8 cellular contexts compared by ENCODE assay signal in genomic region chr12:106138279-106138645, GRCh38. TPM values are rescaled to one million over a fixed set of nuclear protein-coding genes. Genes with fewer than 3 reads are reported as not detected.
A peak's percentile ranks its signal among the peaks of the same experiment; 100 is the strongest.
DNase-seq lines count a peak whose midpoint lies in the region; ATAC-seq and TF ChIP-seq lines count a peak whose summit lies in the region.

No MANE protein-coding gene starts in this region.

- TF ChIP-seq CTCF in BE2C (IDR thresholded peaks at IDR 0.05; ENCODE audit: low read depth, low read length) = no peak
- TF ChIP-seq CTCF in coronary artery (IDR thresholded peaks at IDR 0.05) = no peak

- H3K27ac ChIP-seq in coronary artery (peak overlapping the region; percentile 97 to 98), muscle layer of duodenum (ENCODE audit: low read length) (no peak overlapping the region)

- DNase-seq in BE2C = peak; percentile 12
- no peak for DNase-seq in MG63
- no peak for DNase-seq in coronary artery (ENCODE audit: low spot score)
- DNase-seq in NCI-H2196 (lab: John Stamatoyannopoulos, UW; ENCODE audit: unreplicated experiment) = no peak
- no peak for DNase-seq in activated CD4-positive, CD25-positive, alpha-beta regulatory T cell (lab: John Stamatoyannopoulos, UW)

- H3K9me3 ChIP-seq in BE2C = no peaks in the 10 kb centered on the region
- no peaks in the 10 kb centered on the region for H3K9me3 ChIP-seq in MG63
- no peaks in the 10 kb centered on the region for H3K9me3 ChIP-seq in muscle layer of duodenum (ENCODE audit: control insufficient read depth in 1 of 2, low read length in 2 of 2)

- H3K4me3 ChIP-seq in BE2C (ENCODE audit: low read depth, low read length) (peak overlapping the region; percentile 37), MG63 (peak overlapping the region; percentile 66), coronary artery (peak overlapping the region; percentile 77), muscle layer of duodenum (ENCODE audit: low read depth in 1 of 2, low read length in 2 of 2) (peak overlapping the region; percentile 48 to 74)

- H3K27me3 ChIP-seq in BE2C (peaks cover 42% of the 10 kb centered on the region), MG63 (no peaks in the 10 kb centered on the region), muscle layer of duodenum (ENCODE audit: low read depth, low read length) (no peaks in the 10 kb centered on the region)

- ATAC-seq in GM21576 (IDR thresholded peaks at IDR 0.05; ENCODE audit: unreplicated experiment) (no peak), HG02610 (IDR thresholded peaks at IDR 0.05; ENCODE audit: unreplicated experiment) (no peak)

- H3K36me3 ChIP-seq in BE2C (no peaks in the 10 kb centered on the region), MG63 (no peaks in the 10 kb centered on the region), muscle layer of duodenum (ENCODE audit: control insufficient read depth in 1 of 2, insufficient read depth in 2 of 2, low read length in 2 of 2) (no peaks in the 10 kb centered on the region)

- H3K4me1 ChIP-seq in BE2C (no peaks in the 10 kb centered on the region), muscle layer of duodenum (ENCODE audit: control insufficient read depth in 1 of 2, insufficient read depth in 2 of 2, low read length in 2 of 2) (peaks cover 0 to 19% of the 10 kb centered on the region in 2 donors)

RNA-seq across cellular contexts. Expression of gene NUAK1, which starts 0.5 kb away (rescaled TPM):
- 0.94 TPM for polyA plus RNA-seq in BE2C (2012; ENCODE audit: insufficient read depth, insufficient read length, low read depth)
- 1.9 and 4.9 TPM in 2 replicates for total RNA-seq in MG63 (2014; rRNA removed; shearing (Covaris generic); ENCODE audit: low replicate concordance)
